24 cellular contexts compared by ENCODE assay signal in the genomic region with DNA sequence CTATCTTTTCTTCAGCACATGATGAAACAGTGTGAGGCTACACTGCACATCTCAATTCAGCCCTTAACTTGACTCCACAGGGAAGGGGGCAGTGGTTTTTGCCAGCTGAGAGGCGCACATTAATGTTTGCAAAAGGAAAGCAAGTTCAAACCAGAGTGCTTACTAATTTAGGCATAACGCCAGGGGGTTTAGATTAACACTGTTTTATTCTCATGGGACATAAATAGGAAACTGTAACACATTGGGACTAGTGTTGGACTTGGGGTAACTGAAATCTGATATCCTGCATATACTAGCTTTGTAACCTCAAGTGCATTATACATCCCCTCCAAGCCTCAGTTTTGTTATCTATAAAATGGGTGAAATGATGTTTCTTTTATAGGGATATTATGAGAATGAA.
A peak's percentile ranks its signal among the peaks of the same experiment; 100 is the strongest.
DNase-seq lines count a peak whose midpoint lies in the region; ATAC-seq, FAIRE-seq and TF ChIP-seq lines count a peak whose summit lies in the region.
"Had no signal": no experiment of that assay in that cellular context is flagged by ENCODE, and none has a peak within 500 bp of the region (broad histone marks: within the 10 kb centered on the region; RNA-seq: fewer than 3 reads in every experiment).

No MANE protein-coding gene starts in this region.

- DNase-seq in NCI-H2107 treated with DMSO at 0.1 percent for 48 hours (lab: John Stamatoyannopoulos, UW; ENCODE audit: unreplicated experiment) (peak; percentile 21), NCI-H2107 (lab: John Stamatoyannopoulos, UW) (no peak), NCI-H2171 treated with DMSO at 0.1 percent for 48 hours (lab: John Stamatoyannopoulos, UW) (peak; percentile 46), bronchial epithelial cell (ENCODE audit: low read depth) (peak; percentile 85), smooth muscle cell of the brain vasculature (ENCODE audit: low read depth, low spot score) (peak; percentile 43), NCI-H526 (lab: John Stamatoyannopoulos, UW) (no peak), midbrain (lab: John Stamatoyannopoulos, UW) (no peak)
- DNase-seq in activated naive CD8-positive, alpha-beta T cell treated with anti-CD3 and anti-CD28 coated beads, Interleukin-2, amount 50 U/mL, for 24 hours = no peak
- DNase-seq: activated CD4-positive, CD25-positive, alpha-beta regulatory T cell treated with anti-CD3 and anti-CD28 coated beads, Interleukin-2, amount 50 U/mL, for 72 hours; activated naive CD4-positive, alpha-beta T cell treated with Interleukin-2 at 50 U/mL for 16 hours; activated T-cell treated with anti-CD3 and anti-CD28 coated beads, Interleukin-2, amount 50 U/mL, for 4 hours; anterior cingulate cortex; BE2C; effector memory CD4-positive, alpha-beta T cell; NCI-H1092 treated with DMSO at 0.1 percent for 48 hours; NCI-H748 treated with DMSO at 0.1 percent for 48 hours; OCI-M1; SHP77; spleen; stimulated activated CD4-positive, alpha-beta T cell treated with anti-CD3 and anti-CD28 coated beads, Interleukin-4, amount 100 ng/mL, for 1 hour; stimulated activated naive CD4-positive, alpha-beta T cell treated with Interleukin-2 at 50 U/mL for 16 hours; thyroid gland had no signal

- H3K27me3 Mint-ChIP-seq in activated naive CD8-positive, alpha-beta T cell treated with anti-CD3 and anti-CD28 coated beads, Interleukin-2, amount 50 U/mL, for 24 hours = no peaks in the 10 kb centered on the region

- H3K36me3 ChIP-seq in bronchial epithelial cell (ENCODE audit: control insufficient read depth, insufficient read depth, low read length) = no peaks in the 10 kb centered on the region
- H3K36me3 ChIP-seq: BE2C, spleen, thyroid gland had no signal

- H3K4me3 ChIP-seq in bronchial epithelial cell (ENCODE audit: low read depth, low read length) = no peak overlapping the region
- H3K4me3 ChIP-seq: GM23338, spleen, thyroid gland had no signal

- H3K9me3 Mint-ChIP-seq in activated naive CD8-positive, alpha-beta T cell treated with anti-CD3 and anti-CD28 coated beads, Interleukin-2, amount 50 U/mL, for 24 hours = no peaks in the 10 kb centered on the region
- H3K9me3 Mint-ChIP-seq: activated T-cell treated with anti-CD3 and anti-CD28 coated beads, Interleukin-2, amount 50 U/mL, for 4 hours; GM23338 had no signal

- peaks cover 5% of the 10 kb centered on the region for H3K4me1 Mint-ChIP-seq in activated naive CD8-positive, alpha-beta T cell treated with anti-CD3 and anti-CD28 coated beads, Interleukin-2, amount 50 U/mL, for 24 hours

- no peak overlapping the region for H3K4me3 Mint-ChIP-seq in activated naive CD8-positive, alpha-beta T cell treated with anti-CD3 and anti-CD28 coated beads, Interleukin-2, amount 50 U/mL, for 24 hours
- H3K4me3 Mint-ChIP-seq: activated T-cell treated with anti-CD3 and anti-CD28 coated beads, Interleukin-2, amount 50 U/mL, for 4 hours; GM23338 had no signal

- no peak for ATAC-seq in activated naive CD8-positive, alpha-beta T cell treated with anti-CD3 and anti-CD28 coated beads, Interleukin-2, amount 50 U/mL, for 24 hours
- ATAC-seq: activated T-cell treated with anti-CD3 and anti-CD28 coated beads, Interleukin-2, amount 50 U/mL, for 4 hours; GM23338 had no signal

- TF ChIP-seq CTCF in bronchial epithelial cell (IDR thresholded peaks at IDR 0.05; ENCODE audit: insufficient read depth, low read length, severe bottlenecking) = no peak

- H3K36me3 Mint-ChIP-seq in activated naive CD8-positive, alpha-beta T cell treated with anti-CD3 and anti-CD28 coated beads, Interleukin-2, amount 50 U/mL, for 24 hours (ENCODE audit: low read depth) = no peaks in the 10 kb centered on the region

- H3K27ac Mint-ChIP-seq in activated naive CD8-positive, alpha-beta T cell treated with anti-CD3 and anti-CD28 coated beads, Interleukin-2, amount 50 U/mL, for 24 hours = no peak overlapping the region
- H3K27ac Mint-ChIP-seq: GM23338 had no signal

- H3K27me3 ChIP-seq in bronchial epithelial cell (ENCODE audit: control insufficient read depth, insufficient read depth, low read length) = no peaks in the 10 kb centered on the region
- H3K27me3 ChIP-seq: BE2C, thyroid gland had no signal

- no peak for FAIRE-seq in bronchial epithelial cell (lab: Jason Lieb, UNC)
- FAIRE-seq: A204.1 had no signal

Comparison
In these comparisons a context has a peak if more than half of its experiments do, and no peak if none do; other contexts are left out.
1. DNase-seq: peak in NCI-H2107 treated with DMSO at 0.1 percent for 48 hours (single experiment), NCI-H2171 treated with DMSO at 0.1 percent for 48 hours (single experiment), bronchial epithelial cell (single experiment) and smooth muscle cell of the brain vasculature (single experiment); none in NCI-H2107 (single experiment), activated naive CD8-positive, alpha-beta T cell treated with anti-CD3 and anti-CD28 coated beads, Interleukin-2, amount 50 U/mL, for 24 hours (single experiment), NCI-H526 (0 of 2) and midbrain (single experiment).